In genomic region chr6:32115623-32116022, GRCh38 we compare ENCODE assay signal across 1 cellular context.
TF ChIP-seq lines count a peak whose summit lies in the region.

No MANE protein-coding gene starts in this region.

TF ChIP-seq in HCT116, 20 proteins besides CTCF, POLR2A, EP300 and RAD21 (continued from another document):
- TF ChIP-seq YY1 (IDR thresholded peaks at IDR 0.05; ENCODE audit: extremely low read depth, insufficient replicate concordance, low read depth, low read length) (no peak), CBX3 (IDR thresholded peaks at IDR 0.05; ENCODE audit: low read depth) (no peak), CEBPB (IDR thresholded peaks at IDR 0.05; ENCODE audit: low read depth) (no peak), ZNF274 (IDR thresholded peaks at IDR 0.05; ENCODE audit: low read depth, low read length) (no peak), SIN3A (IDR thresholded peaks at IDR 0.05; ENCODE audit: low read depth) (no peak), REST (IDR thresholded peaks at IDR 0.05; ENCODE audit: low read depth) (no peak), EZH2phosphoT487 (IDR thresholded peaks at IDR 0.05; ENCODE audit: borderline replicate concordance) (no peak), TCF7L2 (IDR thresholded peaks at IDR 0.05; ENCODE audit: borderline replicate concordance, extremely low read depth, insufficient read depth, insufficient read length) (no peak), EGR1 (IDR thresholded peaks at IDR 0.05; ENCODE audit: low read depth) (no peak), ZFX (IDR thresholded peaks at IDR 0.05) (no peak)
